In the genomic region with DNA sequence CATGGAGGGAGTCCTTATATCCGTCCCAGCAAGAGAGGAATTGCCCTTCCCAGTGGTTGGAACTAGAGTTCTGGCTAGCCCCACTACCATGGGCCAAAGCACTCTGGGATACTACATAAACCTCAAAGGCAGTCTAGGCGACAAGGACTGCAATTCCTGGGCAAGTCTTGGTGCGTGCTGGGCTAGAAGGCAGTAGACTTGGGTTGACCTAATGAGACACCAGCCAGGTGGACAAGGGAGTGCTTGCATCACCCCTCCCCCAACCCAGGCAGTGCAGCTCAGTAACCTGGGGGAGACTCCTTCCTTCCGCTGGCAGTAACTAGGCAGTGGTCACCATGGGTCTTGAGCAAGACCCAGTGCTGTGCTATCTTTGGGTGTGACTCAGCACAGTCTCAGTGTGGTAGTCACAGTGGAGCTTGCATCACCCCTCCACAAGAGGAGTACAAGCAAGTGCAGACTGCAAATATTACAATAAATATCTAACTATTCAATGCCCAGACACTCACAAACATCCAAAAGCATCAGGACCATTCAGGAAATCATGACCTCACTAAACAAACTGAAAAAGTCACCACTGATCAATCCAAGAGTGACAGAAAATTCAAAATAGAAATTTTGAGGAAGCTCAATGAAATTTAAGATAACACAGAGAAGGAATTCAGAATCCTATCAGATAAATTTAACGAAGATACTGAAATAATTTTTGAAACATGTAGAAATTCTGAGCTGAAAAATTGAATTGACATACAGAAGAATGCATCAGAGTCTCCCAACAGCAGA, we compare ENCODE assay signal across 9 cellular contexts.
A peak's percentile ranks its signal among the peaks of the same experiment; 100 is the strongest.
DNase-seq lines count a peak whose midpoint lies in the region; ATAC-seq and TF ChIP-seq lines count a peak whose summit lies in the region.
"Had no signal": no experiment of that assay in that cellular context is flagged by ENCODE, and none has a peak within 500 bp of the region (broad histone marks: within the 10 kb centered on the region; RNA-seq: fewer than 3 reads in every experiment).

No MANE protein-coding gene starts in this region.

- BruUV-seq in MCF 10A (replicated peaks; lab: Mats Ljungman, UMichigan), result no TSS peak

- no peaks in the 10 kb centered on the region for H3K36me3 Mint-ChIP-seq in MCF 10A (ENCODE audit: insufficient read depth, unreplicated experiment)

- peaks cover 33% of the 10 kb centered on the region for H3K4me1 Mint-ChIP-seq in MCF 10A (ENCODE audit: insufficient read depth, unreplicated experiment)

- intact Hi-C loops in MCF 10A (cut with micrococcal nuclease), result loop anchor here (2.0 to 5.0 kb wide), 2 partner anchors 86 to 238 kb away; no protein-coding TSS in a partner anchor
- intact Hi-C loops in breast epithelium (cut with DNase I; ENCODE audit: low total_unique reads), result no loop called here
- intact Hi-C loops in left ventricle myocardium superior (cut with micrococcal nuclease), result no loop called here

- no peaks in the 10 kb centered on the region for H3K27me3 Mint-ChIP-seq in MCF 10A (ENCODE audit: insufficient read depth, unreplicated experiment)

- POLR2A ChIA-PET in MCF 10A (lab: Yijun Ruan, JAX), result interaction anchor here (0.6 to 2.0 kb wide), 8 partner anchors 24 to 743 kb away, joined by 3 to 9 read pairs (median 4); a partner anchor contains a TSS

- H3K4me3 ChIP-seq in breast epithelium, result no peak overlapping the region

- TF ChIP-seq POLR2A in breast epithelium (IDR thresholded peaks at IDR 0.05), result no peak

- H3K4me3 Mint-ChIP-seq in MCF 10A (ENCODE audit: unreplicated experiment), result no peak overlapping the region

- H3K9me3 Mint-ChIP-seq in MCF 10A (ENCODE audit: unreplicated experiment), result peaks cover 9% of the 10 kb centered on the region

- CTCF ChIA-PET in MCF 10A (lab: Yijun Ruan, JAX), result interaction anchor here (0.6 to 1.4 kb wide), 6 partner anchors 12 to 790 kb away, joined by 3 to 5 read pairs (median 3); no protein-coding TSS in a partner anchor

- DNase-seq in MCF 10A (ENCODE audit: unreplicated experiment), result peak; percentile 100
- DNase-seq in breast epithelium (ENCODE audit: low spot score in 2 of 2), result no peak
- DNase-seq in SIG-M5 (lab: John Stamatoyannopoulos, UW), result peak; percentile 95
- peak; percentile 25 for DNase-seq in left ventricle myocardium superior
- no peak for DNase-seq in COR-L47 (lab: John Stamatoyannopoulos, UW)
- DNase-seq in stimulated activated CD4-positive, alpha-beta T cell treated with anti-CD3 and anti-CD28 coated beads, Interleukin-4, amount 100 ng/mL, for 24 hours, result no peak
- DNase-seq in iPS-NIHi7 (ENCODE audit: extremely low spot score), result no peak

- ATAC-seq in HG03066 (IDR thresholded peaks at IDR 0.05; ENCODE audit: low read depth, unreplicated experiment) (peak; percentile 73), left ventricle myocardium superior (peak; percentile 88)

- no peaks in the 10 kb centered on the region for H3K4me1 ChIP-seq in breast epithelium
- H3K4me1 ChIP-seq: parathyroid adenoma had no signal

- no peaks in the 10 kb centered on the region for H3K27me3 ChIP-seq in breast epithelium

- TF ChIP-seq CTCF in MCF 10A (IDR thresholded peaks at IDR 0.05; ENCODE audit: unreplicated experiment) (no peak), breast epithelium (IDR thresholded peaks at IDR 0.05) (no peak)

- no peak overlapping the region for H3K27ac ChIP-seq in breast epithelium
- H3K27ac ChIP-seq: parathyroid adenoma had no signal

- H3K9me3 ChIP-seq in breast epithelium, result no peaks in the 10 kb centered on the region

- peak overlapping the region; percentile 37 for H3K27ac Mint-ChIP-seq in MCF 10A (ENCODE audit: low read depth, unreplicated experiment)

- H3K36me3 ChIP-seq in breast epithelium, result no peaks in the 10 kb centered on the region

Comparison
In these comparisons a context has a peak if more than half of its experiments do, and no peak if none do; other contexts are left out.
1. DNase-seq: peak in MCF 10A (single experiment), SIG-M5 (single experiment) and left ventricle myocardium superior (single experiment); none in breast epithelium (0 of 2), COR-L47 (single experiment), stimulated activated CD4-positive, alpha-beta T cell treated with anti-CD3 and anti-CD28 coated beads, Interleukin-4, amount 100 ng/mL, for 24 hours (single experiment) and iPS-NIHi7 (single experiment).